ENCODE assay signal across 1 cellular context in genomic region chr5:106127341-106127781, GRCh38.
TF ChIP-seq lines count a peak whose summit lies in the region.

No MANE protein-coding gene starts in this region.

TF ChIP-seq in H1, 55 proteins besides CTCF, POLR2A, EP300 and RAD21 (continued from another document):
- no peak for TF ChIP-seq CHD7 (IDR thresholded peaks at IDR 0.05; ENCODE audit: insufficient replicate concordance, low read length)
